15 cellular contexts compared by ENCODE assay signal in the genomic region with DNA sequence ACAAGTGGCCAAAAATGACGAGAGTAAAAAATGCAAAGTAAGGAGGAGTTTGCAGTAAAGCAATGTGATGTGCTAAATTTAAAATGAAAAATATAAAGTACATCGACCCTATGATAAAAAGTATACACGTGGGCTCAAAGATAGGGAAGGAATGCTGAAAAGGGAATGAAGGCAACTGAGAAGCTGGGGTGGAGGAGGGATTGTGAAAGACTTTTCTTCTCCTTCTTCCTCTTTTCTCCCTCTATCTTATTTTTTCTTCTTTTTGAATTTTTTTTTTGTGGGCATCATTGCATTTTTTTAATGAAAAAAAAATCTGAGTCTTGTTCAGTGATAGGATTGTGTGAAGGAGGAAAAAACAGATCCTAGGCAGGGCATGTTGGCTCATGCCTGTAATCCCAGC. TPM values are rescaled to one million over a fixed set of nuclear protein-coding genes. Genes with fewer than 3 reads are reported as not detected.
DNase-seq lines count a peak whose midpoint lies in the region; ATAC-seq lines count a peak whose summit lies in the region.
"Had no signal": no experiment of that assay in that cellular context is flagged by ENCODE, and none has a peak within 500 bp of the region (broad histone marks: within the 10 kb centered on the region; RNA-seq: fewer than 3 reads in every experiment).

No MANE protein-coding gene starts in this region.

- no peaks in the 10 kb centered on the region for H3K27me3 Mint-ChIP-seq in CD4-positive, CD25-positive, alpha-beta regulatory T cell
- H3K27me3 Mint-ChIP-seq in IgD-negative memory B cell: no peaks in the 10 kb centered on the region
- H3K27me3 Mint-ChIP-seq in activated T-helper 1 cell treated with anti-CD3 and anti-CD28 coated beads, Interleukin-12 subunit alpha, Interleukin-12 subunit beta, Interleukin-2, Interleukin-4 antibody, amounts not matched to agents 30 ng/mL and 10 ng/mL and 1 ng/mL, durations not matched to agents 14 hours and 24 hours and 36 hours (ENCODE audit: insufficient read depth): no peaks in the 10 kb centered on the region
- H3K27me3 Mint-ChIP-seq in naive thymus-derived CD8-positive, alpha-beta T cell: no peaks in the 10 kb centered on the region

- H3K36me3 Mint-ChIP-seq in CD4-positive, CD25-positive, alpha-beta regulatory T cell: no peaks in the 10 kb centered on the region
- H3K36me3 Mint-ChIP-seq in IgD-negative memory B cell: peaks cover 5% of the 10 kb centered on the region
- peaks cover 10% of the 10 kb centered on the region for H3K36me3 Mint-ChIP-seq in activated T-helper 1 cell treated with anti-CD3 and anti-CD28 coated beads, Interleukin-12 subunit alpha, Interleukin-12 subunit beta, Interleukin-2, Interleukin-4 antibody, amounts not matched to agents 30 ng/mL and 10 ng/mL and 1 ng/mL, durations not matched to agents 14 hours and 24 hours and 36 hours (ENCODE audit: low read depth)
- H3K36me3 Mint-ChIP-seq in naive thymus-derived CD8-positive, alpha-beta T cell: peaks cover 0 to 5% (median 0%) of the 10 kb centered on the region in 3 donors

- H3K4me3 ChIP-seq in CD4-positive, CD25-positive, alpha-beta regulatory T cell (ENCODE audit: low read depth, low read length): no peak overlapping the region
- H3K4me3 ChIP-seq: heart left ventricle, thoracic aorta had no signal

- POLR2A ChIA-PET in naive thymus-derived CD8-positive, alpha-beta T cell (lab: Charles Lee): interaction anchor here (0.7 to 6.3 kb wide), 8 partner anchors 11 to 151 kb away, joined by 3 to 62 read pairs (median 6); no protein-coding TSS in a partner anchor

- DNase-seq in CD4-positive, CD25-positive, alpha-beta regulatory T cell: no peak
- DNase-seq in activated T-helper 1 cell treated with anti-CD3 and anti-CD28 coated beads, Interleukin-12 subunit alpha, Interleukin-12 subunit beta, Interleukin-2, Interleukin-4 antibody, amounts not matched to agents 30 ng/mL and 10 ng/mL and 1 ng/mL, durations not matched to agents 14 hours and 24 hours and 36 hours (ENCODE audit: low spot score): no peak
- DNase-seq in naive thymus-derived CD8-positive, alpha-beta T cell: no peak
- DNase-seq: activated CD8-positive, alpha-beta memory T cell treated with anti-CD3 and anti-CD28 coated beads, Interleukin-2, amount 50 U/mL, for 4 hours; amniotic stem cell; heart left ventricle; KG1; NCI-H146 had no signal

- peak overlapping the region; percentile 22 to 62 (median 47) for H3K4me3 Mint-ChIP-seq in CD4-positive, CD25-positive, alpha-beta regulatory T cell
- peak overlapping the region in 1 of 4 donors; percentile 19 for H3K4me3 Mint-ChIP-seq in IgD-negative memory B cell
- no peak overlapping the region for H3K4me3 Mint-ChIP-seq in activated T-helper 1 cell treated with anti-CD3 and anti-CD28 coated beads, Interleukin-12 subunit alpha, Interleukin-12 subunit beta, Interleukin-2, Interleukin-4 antibody, amounts not matched to agents 30 ng/mL and 10 ng/mL and 1 ng/mL, durations not matched to agents 14 hours and 24 hours and 36 hours
- H3K4me3 Mint-ChIP-seq in naive thymus-derived CD8-positive, alpha-beta T cell: peak overlapping the region in 8 of 10 donors; percentile 33 to 70 (median 54)

- ATAC-seq in CD4-positive, CD25-positive, alpha-beta regulatory T cell (ENCODE audit: low read depth in 2 of 2): no peak
- no peak for ATAC-seq in naive thymus-derived CD8-positive, alpha-beta T cell
- ATAC-seq in GM21723 (IDR thresholded peaks at IDR 0.05; ENCODE audit: unreplicated experiment): no peak
- no peak for ATAC-seq in GM19324 (IDR thresholded peaks at IDR 0.05; ENCODE audit: low FRiP score, unreplicated experiment)
- ATAC-seq in GM21447 (IDR thresholded peaks at IDR 0.05; ENCODE audit: unreplicated experiment): no peak
- ATAC-seq: esophagus mucosa, heart left ventricle had no signal

- peaks cover 63% of the 10 kb centered on the region for H3K4me1 ChIP-seq in CD4-positive, CD25-positive, alpha-beta regulatory T cell (ENCODE audit: control insufficient read depth, insufficient read depth, low read length, poor library complexity, severe bottlenecking)

- peak overlapping the region; percentile 81 to 99 (median 92) for H3K27ac Mint-ChIP-seq in CD4-positive, CD25-positive, alpha-beta regulatory T cell
- peak overlapping the region in 2 of 3 donors; percentile 28 to 59 for H3K27ac Mint-ChIP-seq in IgD-negative memory B cell
- peak overlapping the region; percentile 64 for H3K27ac Mint-ChIP-seq in activated T-helper 1 cell treated with anti-CD3 and anti-CD28 coated beads, Interleukin-12 subunit alpha, Interleukin-12 subunit beta, Interleukin-2, Interleukin-4 antibody, amounts not matched to agents 30 ng/mL and 10 ng/mL and 1 ng/mL, durations not matched to agents 14 hours and 24 hours and 36 hours
- peak overlapping the region; percentile 83 to 100 (median 94) for H3K27ac Mint-ChIP-seq in naive thymus-derived CD8-positive, alpha-beta T cell

- intact Hi-C loops in activated T-helper 1 cell treated with anti-CD3 and anti-CD28 coated beads, Interleukin-12 subunit alpha, Interleukin-12 subunit beta, Interleukin-2, Interleukin-4 antibody, amounts not matched to agents 30 ng/mL and 10 ng/mL and 1 ng/mL, durations not matched to agents 14 hours and 24 hours and 36 hours (cut with micrococcal nuclease): no loop called here

- H3K27ac ChIP-seq in CD4-positive, CD25-positive, alpha-beta regulatory T cell (ENCODE audit: insufficient read depth, low read length, poor library complexity, severe bottlenecking): peak overlapping the region; percentile 77
- H3K27ac ChIP-seq: C4-2B, thoracic aorta had no signal

- H3K36me3 ChIP-seq in CD4-positive, CD25-positive, alpha-beta regulatory T cell (ENCODE audit: control insufficient read depth, insufficient read depth, low read length): no peaks in the 10 kb centered on the region
- H3K36me3 ChIP-seq: thoracic aorta had no signal

- H3K4me1 Mint-ChIP-seq in CD4-positive, CD25-positive, alpha-beta regulatory T cell: peaks cover 62 to 93% (median 73%) of the 10 kb centered on the region in 4 donors
- peaks cover 47 to 68% (median 54%) of the 10 kb centered on the region in 3 donors for H3K4me1 Mint-ChIP-seq in IgD-negative memory B cell
- H3K4me1 Mint-ChIP-seq in activated T-helper 1 cell treated with anti-CD3 and anti-CD28 coated beads, Interleukin-12 subunit alpha, Interleukin-12 subunit beta, Interleukin-2, Interleukin-4 antibody, amounts not matched to agents 30 ng/mL and 10 ng/mL and 1 ng/mL, durations not matched to agents 14 hours and 24 hours and 36 hours (ENCODE audit: low read depth): peaks cover 88% of the 10 kb centered on the region
- H3K4me1 Mint-ChIP-seq in naive thymus-derived CD8-positive, alpha-beta T cell: peaks cover 41 to 95% (median 95%) of the 10 kb centered on the region in 4 donors

- no peaks in the 10 kb centered on the region for H3K27me3 ChIP-seq in CD4-positive, CD25-positive, alpha-beta regulatory T cell (ENCODE audit: control insufficient read depth, insufficient read depth, low read length)
- H3K27me3 ChIP-seq: heart left ventricle had no signal

- H3K9me3 Mint-ChIP-seq in CD4-positive, CD25-positive, alpha-beta regulatory T cell: no peaks in the 10 kb centered on the region
- H3K9me3 Mint-ChIP-seq in IgD-negative memory B cell: no peaks in the 10 kb centered on the region
- H3K9me3 Mint-ChIP-seq in activated T-helper 1 cell treated with anti-CD3 and anti-CD28 coated beads, Interleukin-12 subunit alpha, Interleukin-12 subunit beta, Interleukin-2, Interleukin-4 antibody, amounts not matched to agents 30 ng/mL and 10 ng/mL and 1 ng/mL, durations not matched to agents 14 hours and 24 hours and 36 hours: no peaks in the 10 kb centered on the region
- H3K9me3 Mint-ChIP-seq in naive thymus-derived CD8-positive, alpha-beta T cell: peaks cover 0 to 6% (median 0%) of the 10 kb centered on the region in 9 donors

- H3K9me3 ChIP-seq in CD4-positive, CD25-positive, alpha-beta regulatory T cell (ENCODE audit: control insufficient read depth in 2 of 2, low read length in 2 of 2): no peaks in the 10 kb centered on the region
- H3K9me3 ChIP-seq: heart left ventricle, thoracic aorta had no signal

RNA-seq across cellular contexts. Expression of a gene that starts 57.6 kb away (rescaled TPM):
- 542 TPM for total RNA-seq in CD4-positive, CD25-positive, alpha-beta regulatory T cell
- polyA plus RNA-seq in CD4-positive, CD25-positive, alpha-beta regulatory T cell: 100 to 1,000 TPM in 2 of 4 donors, 10 to 100 TPM in 2; 97.1 to 116 (median 106) TPM
- polyA plus RNA-seq in IgD-negative memory B cell: 71.9 TPM
- 148 and 164 TPM in 2 replicates for total RNA-seq in activated T-helper 1 cell treated with anti-CD3 and anti-CD28 coated beads, Interleukin-12 subunit alpha, Interleukin-12 subunit beta, Interleukin-2, Interleukin-4 antibody, amounts not matched to agents 30 ng/mL and 10 ng/mL and 1 ng/mL, durations not matched to agents 14 hours and 24 hours and 36 hours
- total RNA-seq in naive thymus-derived CD8-positive, alpha-beta T cell: 100 to 1,000 TPM; 312 to 331 TPM
- polyA plus RNA-seq in naive thymus-derived CD8-positive, alpha-beta T cell: 10 to 100 TPM; 73.5 to 98.3 (median 91.9) TPM

Comparison
In these comparisons a context has a peak if more than half of its experiments do, and no peak if none do; other contexts are left out.
1. H3K27ac Mint-ChIP-seq: peak in every context shown above with its lines; median percentile 94 in naive thymus-derived CD8-positive, alpha-beta T cell; 92 in CD4-positive, CD25-positive, alpha-beta regulatory T cell; 64 in activated T-helper 1 cell treated with anti-CD3 and anti-CD28 coated beads, Interleukin-12 subunit alpha, Interleukin-12 subunit beta, Interleukin-2, Interleukin-4 antibody, amounts not matched to agents 30 ng/mL and 10 ng/mL and 1 ng/mL, durations not matched to agents 14 hours and 24 hours and 36 hours; 44 in IgD-negative memory B cell.